ENCODE assay signal across 11 cellular contexts in the genomic region with DNA sequence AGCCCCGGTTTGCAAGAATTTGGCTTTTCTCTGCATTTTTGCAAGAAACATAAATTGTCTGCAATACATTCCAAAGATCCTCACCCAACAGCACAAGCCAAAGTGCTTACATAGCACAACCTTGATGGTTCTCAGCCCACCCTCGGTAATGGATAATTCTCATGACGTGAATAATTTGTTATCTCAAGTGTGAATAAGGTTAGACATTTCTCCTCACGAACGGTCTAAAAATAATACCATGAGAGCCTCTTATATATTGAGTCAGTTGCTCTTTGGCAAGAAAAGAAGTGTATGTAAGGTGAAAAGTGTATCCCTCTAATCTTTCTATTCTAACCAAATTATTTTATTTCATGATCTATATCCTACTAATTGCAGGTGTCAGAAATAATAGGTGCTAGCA. TPM values are rescaled to one million over a fixed set of nuclear protein-coding genes. Genes with fewer than 3 reads are reported as not detected.
"Had no signal": no experiment of that assay in that cellular context is flagged by ENCODE, and none has a peak within 500 bp of the region (broad histone marks: within the 10 kb centered on the region; RNA-seq: fewer than 3 reads in every experiment).

No MANE protein-coding gene starts in this region.

- DNase-seq: GM23248, GOT3, H7, H9, HCEC 1CT, HFFc6 had no signal

- H3K9me3 ChIP-seq: HAP-1 had no signal

- ATAC-seq: GM23338, HCT116 had no signal

- H3K4me1 ChIP-seq: HAP-1 had no signal

- H3K36me3 ChIP-seq: HAP-1 had no signal

- H3K27ac ChIP-seq: GM23248 had no signal

- H3K4me3 ChIP-seq: GM23248, GM23338, HAP-1 had no signal

RNA-seq across cellular contexts. Expression of gene KRTAP19-8, which starts 33.3 kb away (rescaled TPM):
- total RNA-seq: GM23248, GM23338, H1, H4, H7, H9, HFFc6 had no signal
